ENCODE assay signal across 15 cellular contexts in the genomic region with DNA sequence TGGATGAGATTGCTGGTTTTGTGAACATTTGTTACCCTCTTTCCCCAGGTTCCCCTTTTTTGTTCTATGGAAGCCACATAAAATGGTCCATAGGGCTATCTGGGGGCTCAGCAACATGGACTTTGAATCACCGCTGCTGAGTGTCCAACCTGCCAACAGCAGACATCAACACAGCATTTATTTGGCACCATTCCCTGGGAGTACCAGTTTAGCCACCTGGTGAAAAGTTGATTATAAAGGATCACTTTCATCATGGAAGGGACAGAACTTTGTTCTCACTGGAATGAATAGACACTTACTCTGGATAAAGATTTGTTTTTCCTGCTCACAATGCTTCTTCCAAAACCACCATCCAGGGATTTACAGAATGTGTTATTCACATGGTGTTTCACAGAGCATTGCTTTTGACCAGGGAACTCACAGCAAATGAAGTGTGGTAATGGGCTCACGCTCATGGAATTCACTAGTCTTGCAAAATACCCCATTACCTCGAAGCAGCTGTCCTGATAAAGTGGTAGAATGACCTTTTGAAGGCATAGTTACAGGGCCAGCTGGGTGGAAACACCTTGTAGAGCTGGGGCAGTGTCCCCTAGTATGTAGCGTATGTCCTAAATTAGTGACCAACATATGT. TPM values are rescaled to one million over a fixed set of nuclear protein-coding genes. Genes with fewer than 3 reads are reported as not detected.
DNase-seq lines count a peak whose midpoint lies in the region; ATAC-seq, FAIRE-seq and TF ChIP-seq lines count a peak whose summit lies in the region.
"Had no signal": no experiment of that assay in that cellular context is flagged by ENCODE, and none has a peak within 500 bp of the region (broad histone marks: within the 10 kb centered on the region; RNA-seq: fewer than 3 reads in every experiment).

No MANE protein-coding gene starts in this region.

- peaks cover 27 to 42% of the 10 kb centered on the region in 2 donors for H3K4me1 ChIP-seq in gastrocnemius medialis

- intact Hi-C loops in gastrocnemius medialis (cut with DNase I; ENCODE audit: low total_unique reads) = no loop called here

- ATAC-seq in gastrocnemius medialis (peak; percentile 22 to 60), HG02571 (IDR thresholded peaks at IDR 0.05; ENCODE audit: unreplicated experiment) (no peak), GM21515 (IDR thresholded peaks at IDR 0.05; ENCODE audit: unreplicated experiment) (no peak)
- ATAC-seq: CD8-positive, alpha-beta T cell; left lung had no signal

- H3K36me3 ChIP-seq in gastrocnemius medialis = no peaks in the 10 kb centered on the region
- H3K36me3 ChIP-seq: heart right ventricle, left lung had no signal

- FAIRE-seq in RCC 7860 (lab: Jason Lieb, UNC) = peak; percentile 83
- FAIRE-seq: small intestine had no signal

- in situ Hi-C loops in gastrocnemius medialis (cut with MboI; ENCODE audit: low sequenced_read_pairs in 4 of 4) = no loop called here

- TF ChIP-seq CTCF in fibroblast of pulmonary artery (IDR thresholded peaks at IDR 0.05; ENCODE audit: low read length, missing control alignments) (no peak), gastrocnemius medialis (IDR thresholded peaks at IDR 0.05 in 4 of 5, conservative IDR thresholded peaks at IDR 0.05 in 1 of 5) (no peak)

- TF ChIP-seq POLR2A in gastrocnemius medialis (IDR thresholded peaks at IDR 0.05) = no peak

- DNase-seq in GM04503 (ENCODE audit: low read depth) = peak; percentile 79
- DNase-seq in RCC 7860 (ENCODE audit: low spot score) = peak; percentile 79
- DNase-seq in fibroblast of pulmonary artery (ENCODE audit: low read depth) = peak; percentile 30
- peak in 1 of 2 donors; percentile 30 for DNase-seq in gastrocnemius medialis
- DNase-seq in hypothalamus (lab: John Stamatoyannopoulos, UW) = no peak
- DNase-seq: CD8-positive, alpha-beta T cell; effector memory CD4-positive, alpha-beta T cell; heart right ventricle; left lung; NCI-H1105; NCI-H526 treated with DMSO at 0.1 percent for 48 hours; small intestine; substantia nigra had no signal

- H3K4me3 ChIP-seq in fibroblast of pulmonary artery (replicated peaks; ENCODE audit: low read depth, low read length) (no peak overlapping the region), gastrocnemius medialis (no peak overlapping the region)
- H3K4me3 ChIP-seq: heart right ventricle, left lung had no signal

- no peaks in the 10 kb centered on the region for H3K9me3 ChIP-seq in gastrocnemius medialis
- H3K9me3 ChIP-seq: heart right ventricle, left lung had no signal

- H3K27ac ChIP-seq in gastrocnemius medialis = peak overlapping the region in 2 of 4 donors; percentile 34 to 42
- H3K27ac ChIP-seq: heart right ventricle, left lung had no signal

- H3K27me3 ChIP-seq in gastrocnemius medialis = no peaks in the 10 kb centered on the region
- H3K27me3 ChIP-seq: heart right ventricle, left lung had no signal

RNA-seq across cellular contexts. Expression of a gene that starts 43.9 kb away (rescaled TPM):
- 100 to 1,000 TPM in 1 of 4 donors, 10 to 100 TPM in 3; 40.4 to 194 (median 57.7) TPM for total RNA-seq in gastrocnemius medialis

RNA-seq across cellular contexts. Expression of a gene that starts 54.7 kb away (rescaled TPM):
- 10 to 100 TPM; 19.3 to 28.1 (median 25.8) TPM for total RNA-seq in gastrocnemius medialis

Comparison
In these comparisons a context has a peak if more than half of its experiments do, and no peak if none do; other contexts are left out.
1. DNase-seq: peak in GM04503 (single experiment), RCC 7860 (single experiment) and fibroblast of pulmonary artery (single experiment); none in hypothalamus (0 of 51).
2. ATAC-seq: peak in gastrocnemius medialis (2 of 2); none in HG02571 (single experiment) and GM21515 (single experiment).